ENCODE assay signal across 8 cellular contexts in the genomic region with DNA sequence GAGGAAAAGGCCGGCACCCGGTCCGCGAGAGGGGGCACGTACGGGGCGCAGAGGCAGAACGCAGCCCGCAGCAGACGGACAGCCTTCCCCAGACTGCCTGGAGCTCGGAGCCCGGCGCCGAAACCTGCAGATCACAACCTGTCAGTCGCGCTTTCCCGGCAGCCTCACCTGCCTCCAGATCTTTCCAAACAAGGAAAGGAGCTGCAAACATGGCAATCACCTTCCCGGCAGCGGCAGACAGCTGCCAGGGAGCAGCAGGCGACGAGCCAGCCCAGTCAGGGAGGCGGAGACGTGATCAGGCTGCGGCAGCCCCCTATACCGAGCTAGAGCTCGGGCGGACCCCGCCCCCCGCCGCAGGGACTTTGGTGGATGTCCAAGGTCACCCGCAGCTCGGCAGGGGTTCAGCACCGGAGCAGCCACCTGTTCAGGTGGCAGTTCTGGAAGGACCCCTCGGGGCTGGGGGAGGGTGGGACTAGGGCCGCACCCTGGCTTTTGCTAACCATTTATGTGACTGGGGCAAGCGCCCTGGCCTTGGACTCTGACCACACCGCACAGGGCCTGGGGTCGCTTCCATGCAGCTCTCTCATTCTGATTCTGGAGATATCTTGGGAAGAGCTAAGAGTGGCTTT.
A peak's percentile ranks its signal among the peaks of the same experiment; 100 is the strongest.
DNase-seq lines count a peak whose midpoint lies in the region; ATAC-seq and TF ChIP-seq lines count a peak whose summit lies in the region.

No MANE protein-coding gene starts in this region.

- peaks cover 5% of the 10 kb centered on the region for H3K4me1 Mint-ChIP-seq in T-helper 2 cell treated with Interferon-gamma antibody and Interleukin-4, amounts not matched to agents 5 μg/mL and 100 μg/mL, for 36 hours (ENCODE audit: low read depth)

- peaks cover 2% of the 10 kb centered on the region for H3K9me3 ChIP-seq in WERI-Rb-1 (ENCODE audit: severe bottlenecking)

- no peak overlapping the region for H3K4me3 Mint-ChIP-seq in T-helper 2 cell treated with Interferon-gamma antibody and Interleukin-4, amounts not matched to agents 5 μg/mL and 100 μg/mL, for 36 hours

- no peaks in the 10 kb centered on the region for H3K36me3 ChIP-seq in WERI-Rb-1

- no peaks in the 10 kb centered on the region for H3K9me3 Mint-ChIP-seq in T-helper 2 cell treated with Interferon-gamma antibody and Interleukin-4, amounts not matched to agents 5 μg/mL and 100 μg/mL, for 36 hours

- no peak overlapping the region for H3K27ac Mint-ChIP-seq in T-helper 2 cell treated with Interferon-gamma antibody and Interleukin-4, amounts not matched to agents 5 μg/mL and 100 μg/mL, for 36 hours

- DNase-seq in WERI-Rb-1: peak; percentile 83
- no peak for DNase-seq in stimulated activated CD4-positive, alpha-beta T cell treated with anti-CD3 and anti-CD28 coated beads, Interleukin-15, amount 100 ng/mL, for 24 hours
- DNase-seq in T-helper 2 cell treated with Interferon-gamma antibody and Interleukin-4, amounts not matched to agents 5 μg/mL and 100 μg/mL, for 36 hours (ENCODE audit: low spot score): no peak
- no peak for DNase-seq in AG20443 (ENCODE audit: low spot score)

- TF ChIP-seq RAD21 in Ishikawa (IDR thresholded peaks at IDR 0.05; ENCODE audit: low read depth): no peak

- TF ChIP-seq EP300 in Ishikawa (IDR thresholded peaks at IDR 0.05; ENCODE audit: borderline replicate concordance): no peak

- H3K4me3 ChIP-seq in WERI-Rb-1 (ENCODE audit: low read depth, low read length): peak overlapping the region; percentile 72
- H3K4me3 ChIP-seq in iPS-11a (ENCODE audit: low read depth, low read length): peak overlapping the region; percentile 49
- H3K4me3 ChIP-seq in skin epidermis: peak overlapping the region; percentile 25 to 37 (median 33)

- no peak for TF ChIP-seq CTCF in WERI-Rb-1 (IDR thresholded peaks at IDR 0.05; ENCODE audit: low read depth, low read length)

- no peak for ATAC-seq in GM19397 (IDR thresholded peaks at IDR 0.05; ENCODE audit: unreplicated experiment)

- H3K27me3 Mint-ChIP-seq in T-helper 2 cell treated with Interferon-gamma antibody and Interleukin-4, amounts not matched to agents 5 μg/mL and 100 μg/mL, for 36 hours (ENCODE audit: low read depth): peaks cover 57% of the 10 kb centered on the region

- H3K27ac ChIP-seq in WERI-Rb-1: peak overlapping the region; percentile 89
- peak overlapping the region; percentile 15 to 96 (median 86) for H3K27ac ChIP-seq in skin epidermis

- H3K36me3 Mint-ChIP-seq in T-helper 2 cell treated with Interferon-gamma antibody and Interleukin-4, amounts not matched to agents 5 μg/mL and 100 μg/mL, for 36 hours (ENCODE audit: low read depth): no peaks in the 10 kb centered on the region

- H3K27me3 ChIP-seq in WERI-Rb-1 (ENCODE audit: insufficient read depth, low read depth, severe bottlenecking): no peaks in the 10 kb centered on the region

TF ChIP-seq in Ishikawa, 13 proteins besides CTCF, POLR2A, EP300 and RAD21:
- no peak for TF ChIP-seq CREB1 (IDR thresholded peaks at IDR 0.05; ENCODE audit: low read depth)
- TF ChIP-seq, protein P1, sequence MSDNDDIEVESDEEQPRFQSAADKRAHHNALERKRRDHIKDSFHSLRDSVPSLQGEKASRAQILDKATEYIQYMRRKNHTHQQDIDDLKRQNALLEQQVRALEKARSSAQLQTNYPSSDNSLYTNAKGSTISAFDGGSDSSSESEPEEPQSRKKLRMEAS (IDR thresholded peaks at IDR 0.05): peak; percentile 7
